Comparison of ENCODE assay signal across 9 cellular contexts in genomic region chr9:113520109-113520642, GRCh38. TPM values are rescaled to one million over a fixed set of nuclear protein-coding genes. Genes with fewer than 3 reads are reported as not detected.
DNase-seq lines count a peak whose midpoint lies in the region; ATAC-seq and TF ChIP-seq lines count a peak whose summit lies in the region.
"Had no signal": no experiment of that assay in that cellular context is flagged by ENCODE, and none has a peak within 500 bp of the region (broad histone marks: within the 10 kb centered on the region; RNA-seq: fewer than 3 reads in every experiment).

No MANE protein-coding gene starts in this region.

- intact Hi-C loops in colonic mucosa (cut with DNase I): no loop called here
- intact Hi-C loops in sigmoid colon (cut with DNase I): loop anchor here (5.0 kb wide), 3 partner anchors 33 to 127 kb away; partner anchors contain the start of gene RGS3
- intact Hi-C loops in sciatic nerve (cut with DNase I): no loop called here

- H3K4me1 ChIP-seq in colonic mucosa (peaks cover 44% of the 10 kb centered on the region), sigmoid colon (peaks cover 0 to 55% (median 44%) of the 10 kb centered on the region in 4 donors)

- no peaks in the 10 kb centered on the region for H3K9me3 ChIP-seq in colonic mucosa
- no peaks in the 10 kb centered on the region for H3K9me3 ChIP-seq in sigmoid colon

- DNase-seq in GM12865 (ENCODE audit: low read depth) (peak; percentile 69), T-helper 22 cell (ENCODE audit: low read depth) (peak; percentile 61), colonic mucosa (no peak), sigmoid colon (no peak), sciatic nerve (ENCODE audit: low spot score) (no peak), OCI-M2 (lab: John Stamatoyannopoulos, UW; ENCODE audit: unreplicated experiment) (no peak), dedifferentiated amniotic fluid mesenchymal stem cell (ENCODE audit: extremely low spot score) (no peak), caudate nucleus (lab: John Stamatoyannopoulos, UW) (no peak)
- DNase-seq: midbrain had no signal

- TF ChIP-seq EP300 in sigmoid colon (IDR thresholded peaks at IDR 0.05): no peak

- H3K27ac ChIP-seq in colonic mucosa (peak overlapping the region; percentile 80), sigmoid colon (peak overlapping the region; percentile 36 to 83 (median 60)), caudate nucleus (ENCODE audit: low read depth, low read length) (no peak overlapping the region)

- no peak for ATAC-seq in sciatic nerve

- H3K27me3 ChIP-seq in colonic mucosa (no peaks in the 10 kb centered on the region), sigmoid colon (no peaks in the 10 kb centered on the region)

- no peak for TF ChIP-seq CTCF in GM12865 (IDR thresholded peaks at IDR 0.05; ENCODE audit: insufficient read depth, low read depth, low read length, missing control alignments)
- TF ChIP-seq CTCF in colonic mucosa (IDR thresholded peaks at IDR 0.05): no peak
- no peak for TF ChIP-seq CTCF in sigmoid colon (IDR thresholded peaks at IDR 0.05)

- WGBS in sigmoid colon, 2 donors: 25 to 68% methylated on average over 6 of the region's 6 CpGs

- TF ChIP-seq POLR2A in sigmoid colon (IDR thresholded peaks at IDR 0.05): no peak

- H3K36me3 ChIP-seq in colonic mucosa (no peaks in the 10 kb centered on the region), sigmoid colon (peaks cover 0 to 22% (median 0%) of the 10 kb centered on the region in 4 donors)

- H3K4me3 ChIP-seq in GM12865 (ENCODE audit: low read depth, low read length) (peak overlapping the region; percentile 65), colonic mucosa (no peak overlapping the region), sigmoid colon (no peak overlapping the region)

- H3K9ac ChIP-seq in colonic mucosa (ENCODE audit: low read depth in 2 of 2, low read length in 2 of 2): peak overlapping the region; percentile 57 to 73

RNA-seq across cellular contexts. Expression of gene RGS3, which starts 56.6 kb away (rescaled TPM):
- total RNA-seq in colonic mucosa: 10 to 100 TPM; 67.4 to 71.1 TPM
- 10 to 100 TPM; 26.9 to 50.7 (median 42.0) TPM for total RNA-seq in sigmoid colon
- 10 to 100 TPM; 32.4 to 43.6 (median 32.6) TPM for polyA plus RNA-seq in sigmoid colon
- total RNA-seq in sciatic nerve: 43.1 TPM

Comparison
In these comparisons a context has a peak if more than half of its experiments do, and no peak if none do; other contexts are left out.
1. DNase-seq: peak in GM12865 (single experiment) and T-helper 22 cell (single experiment); none in colonic mucosa (single experiment), sigmoid colon (single experiment), sciatic nerve (single experiment), OCI-M2 (single experiment), dedifferentiated amniotic fluid mesenchymal stem cell (single experiment) and caudate nucleus (0 of 61).